Comparison of ENCODE assay signal across 21 cellular contexts in the genomic region with DNA sequence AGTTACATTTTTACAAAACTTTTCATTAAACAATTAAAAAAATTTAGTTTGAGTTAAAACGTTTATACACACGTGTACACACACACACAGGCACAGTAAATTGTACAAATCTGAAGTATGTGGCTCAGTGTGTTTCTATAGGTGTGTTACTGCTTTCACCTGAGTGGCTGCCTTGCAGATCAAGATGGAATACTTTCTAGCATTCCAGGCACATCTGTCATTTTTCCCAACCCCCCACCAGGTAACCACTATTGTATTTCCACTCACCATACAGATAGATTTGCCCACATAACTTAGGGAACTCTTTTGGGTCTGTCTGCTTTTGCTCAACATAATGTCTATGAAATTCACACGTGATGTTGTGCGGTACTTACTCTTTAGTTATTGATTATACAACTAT.
DNase-seq lines count a peak whose midpoint lies in the region; ATAC-seq and TF ChIP-seq lines count a peak whose summit lies in the region.
"Had no signal": no experiment of that assay in that cellular context is flagged by ENCODE, and none has a peak within 500 bp of the region (broad histone marks: within the 10 kb centered on the region; RNA-seq: fewer than 3 reads in every experiment).

No MANE protein-coding gene starts in this region.

- dilution Hi-C loops in mammary epithelial cell (cut with HindIII; ENCODE audit: low sequenced_read_pairs): no loop called here

- peak; percentile 4; the same call in 1 of the 2 replicates for ATAC-seq in WTC11
- ATAC-seq in GM21576 (IDR thresholded peaks at IDR 0.05; ENCODE audit: unreplicated experiment): no peak
- no peak for ATAC-seq in left colon

- H3K9me3 ChIP-seq in mammary epithelial cell (replicated peaks; ENCODE audit: insufficient read depth, low read length): no peaks in the 10 kb centered on the region
- H3K9me3 ChIP-seq: MG63 had no signal

- peak overlapping the region; percentile 24 for H3K27ac ChIP-seq in mammary epithelial cell (ENCODE audit: insufficient read depth, low read depth, low read length)
- H3K27ac ChIP-seq: C4-2B had no signal

- BruUV-seq in mammary epithelial cell (replicated peaks; lab: Mats Ljungman, UMichigan): no TSS peak
- no TSS peak for BruUV-seq in MCF 10A (replicated peaks; lab: Mats Ljungman, UMichigan)

- no peak overlapping the region for H3K4me3 Mint-ChIP-seq in MCF 10A (ENCODE audit: unreplicated experiment)
- H3K4me3 Mint-ChIP-seq in WTC11: no peak overlapping the region
- H3K4me3 Mint-ChIP-seq: CD8-positive, alpha-beta memory T cell had no signal

- H2AFZ ChIP-seq in mammary epithelial cell (ENCODE audit: low read depth, low read length): no peak overlapping the region

- H3K9ac ChIP-seq in mammary epithelial cell (ENCODE audit: insufficient read depth, low read length): no peak overlapping the region

- peaks cover 4% of the 10 kb centered on the region for H3K79me2 ChIP-seq in mammary epithelial cell (ENCODE audit: insufficient read depth, low read length)

- H3K4me1 Mint-ChIP-seq in MCF 10A (ENCODE audit: insufficient read depth, unreplicated experiment): peaks cover 40% of the 10 kb centered on the region
- H3K4me1 Mint-ChIP-seq in WTC11: peaks cover 88% of the 10 kb centered on the region
- H3K4me1 Mint-ChIP-seq: CD8-positive, alpha-beta memory T cell had no signal

- DNase-seq in mammary epithelial cell (peak; percentile 26), MCF 10A (ENCODE audit: unreplicated experiment) (no peak), WTC11 (ENCODE audit: low spot score) (no peak), islet precursor cell (peak; percentile 64), left colon (no peak), NCI-H1105 (lab: John Stamatoyannopoulos, UW) (no peak), EL (no peak)
- DNase-seq: CD8-positive, alpha-beta memory T cell; GF-D8; HCEC 1CT; Kasumi-1; MG63; NCI-H1417 treated with DMSO at 0.1 percent for 48 hours; NCI-H187 treated with DMSO at 0.1 percent for 48 hours; NCI-H2107; NCI-H345; NCI-H524; OCI-M1; Right ventricle myocardium superior had no signal

- peaks cover 7% of the 10 kb centered on the region for H3K36me3 Mint-ChIP-seq in MCF 10A (ENCODE audit: insufficient read depth, unreplicated experiment)
- peaks cover 5% of the 10 kb centered on the region for H3K36me3 Mint-ChIP-seq in WTC11
- H3K36me3 Mint-ChIP-seq: CD8-positive, alpha-beta memory T cell had no signal

- 88% methylated on average over 4 of the region's 4 CpGs for WGBS in mammary epithelial cell (ENCODE audit: low coverage, missing lambda C conversion rate)

- H3K4me2 ChIP-seq in mammary epithelial cell (ENCODE audit: insufficient read depth, low read depth, low read length): peak overlapping the region; percentile 14

- peaks cover 28% of the 10 kb centered on the region for H3K4me1 ChIP-seq in mammary epithelial cell (ENCODE audit: insufficient read depth, low read length)

- in situ Hi-C loops in mammary epithelial cell (cut with MboI; ENCODE audit: low sequenced_read_pairs in 2 of 2): no loop called here

- POLR2A ChIA-PET in MCF 10A (lab: Yijun Ruan, JAX): interaction anchor here (1.1 kb wide), 1 partner anchor 14 kb away, joined by 4 read pairs; no protein-coding TSS in a partner anchor
- POLR2A ChIA-PET in WTC11 (lab: Charles Lee): interaction anchor here (1.0 kb wide), 1 partner anchor 140 kb away, joined by 4 read pairs; no protein-coding TSS in a partner anchor

- H3K27me3 Mint-ChIP-seq in MCF 10A (ENCODE audit: insufficient read depth, unreplicated experiment) (no peaks in the 10 kb centered on the region), WTC11 (ENCODE audit: low read depth) (no peaks in the 10 kb centered on the region)
- H3K27me3 Mint-ChIP-seq: CD8-positive, alpha-beta memory T cell had no signal

- H3K9me3 Mint-ChIP-seq in MCF 10A (ENCODE audit: unreplicated experiment) (no peaks in the 10 kb centered on the region), WTC11 (peaks cover 5% of the 10 kb centered on the region; the same call in 1 of the 2 replicates)

- H4K20me1 ChIP-seq in mammary epithelial cell (ENCODE audit: insufficient read depth, low read length): no peaks in the 10 kb centered on the region

- TF ChIP-seq CTCF in mammary epithelial cell (conservative IDR thresholded peaks at IDR 0.05 in 1 of 2, IDR thresholded peaks at IDR 0.05 in 1 of 2; ENCODE audit: extremely low read depth in 1 of 2, insufficient read depth in 1 of 2, low read depth in 1 of 2, low read length in 2 of 2) (no peak), MCF 10A (IDR thresholded peaks at IDR 0.05; ENCODE audit: unreplicated experiment) (no peak), WTC11 (IDR thresholded peaks at IDR 0.05) (no peak)

- CTCF ChIA-PET in mammary epithelial cell (lab: Charles Lee; ENCODE audit: low non-redundant PET) (interaction anchor here (0.6 kb wide), 1 partner anchor 234 kb away, joined by 3 read pairs; no protein-coding TSS in a partner anchor), MCF 10A (lab: Yijun Ruan, JAX) (interaction anchor here (1.2 kb wide), 1 partner anchor 485 kb away, joined by 3 read pairs; no protein-coding TSS in a partner anchor), WTC11 (lab: Charles Lee) (no interaction called here)

- H3K27me3 ChIP-seq in mammary epithelial cell (ENCODE audit: insufficient read depth, low read length): no peaks in the 10 kb centered on the region
- H3K27me3 ChIP-seq: MG63 had no signal

- no peaks in the 10 kb centered on the region for H3K36me3 ChIP-seq in mammary epithelial cell (ENCODE audit: insufficient read depth, low read length)
- H3K36me3 ChIP-seq: MG63 had no signal

- no peak overlapping the region for H3K4me3 ChIP-seq in mammary epithelial cell (replicated peaks in 1 of 3; ENCODE audit: insufficient read depth in 1 of 3, low read depth in 2 of 3, low read length in 3 of 3)
- H3K4me3 ChIP-seq: MG63 had no signal

- intact Hi-C loops in mammary epithelial cell (cut with micrococcal nuclease): loop anchor here (5.0 to 10.0 kb wide), 2 partner anchors 140 to 262 kb away; a partner anchor contains a TSS
- intact Hi-C loops in MCF 10A (cut with micrococcal nuclease): no loop called here
- intact Hi-C loops in left colon (cut with DNase I, micrococcal nuclease): no loop called here

- H3K27ac Mint-ChIP-seq in MCF 10A (ENCODE audit: low read depth, unreplicated experiment) (no peak overlapping the region), WTC11 (peak overlapping the region; percentile 98)
- H3K27ac Mint-ChIP-seq: CD8-positive, alpha-beta memory T cell had no signal

TF ChIP-seq in WTC11, 78 proteins besides CTCF, POLR2A, EP300 and RAD21:
- TF ChIP-seq, protein P1, sequence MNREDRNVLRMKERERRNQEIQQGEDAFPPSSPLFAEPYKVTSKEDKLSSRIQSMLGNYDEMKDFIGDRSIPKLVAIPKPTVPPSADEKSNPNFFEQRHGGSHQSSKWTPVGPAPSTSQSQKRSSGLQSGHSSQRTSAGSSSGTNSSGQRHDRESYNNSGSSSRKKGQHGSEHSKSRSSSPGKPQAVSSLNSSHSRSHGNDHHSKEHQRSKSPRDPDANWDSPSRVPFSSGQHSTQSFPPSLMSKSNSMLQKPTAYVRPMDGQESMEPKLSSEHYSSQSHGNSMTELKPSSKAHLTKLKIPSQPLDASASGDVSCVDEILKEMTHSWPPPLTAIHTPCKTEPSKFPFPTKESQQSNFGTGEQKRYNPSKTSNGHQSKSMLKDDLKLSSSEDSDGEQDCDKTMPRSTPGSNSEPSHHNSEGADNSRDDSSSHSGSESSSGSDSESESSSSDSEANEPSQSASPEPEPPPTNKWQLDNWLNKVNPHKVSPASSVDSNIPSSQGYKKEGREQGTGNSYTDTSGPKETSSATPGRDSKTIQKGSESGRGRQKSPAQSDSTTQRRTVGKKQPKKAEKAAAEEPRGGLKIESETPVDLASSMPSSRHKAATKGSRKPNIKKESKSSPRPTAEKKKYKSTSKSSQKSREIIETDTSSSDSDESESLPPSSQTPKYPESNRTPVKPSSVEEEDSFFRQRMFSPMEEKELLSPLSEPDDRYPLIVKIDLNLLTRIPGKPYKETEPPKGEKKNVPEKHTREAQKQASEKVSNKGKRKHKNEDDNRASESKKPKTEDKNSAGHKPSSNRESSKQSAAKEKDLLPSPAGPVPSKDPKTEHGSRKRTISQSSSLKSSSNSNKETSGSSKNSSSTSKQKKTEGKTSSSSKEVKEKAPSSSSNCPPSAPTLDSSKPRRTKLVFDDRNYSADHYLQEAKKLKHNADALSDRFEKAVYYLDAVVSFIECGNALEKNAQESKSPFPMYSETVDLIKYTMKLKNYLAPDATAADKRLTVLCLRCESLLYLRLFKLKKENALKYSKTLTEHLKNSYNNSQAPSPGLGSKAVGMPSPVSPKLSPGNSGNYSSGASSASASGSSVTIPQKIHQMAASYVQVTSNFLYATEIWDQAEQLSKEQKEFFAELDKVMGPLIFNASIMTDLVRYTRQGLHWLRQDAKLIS (CRISPR knock-in tag; IDR thresholded peaks at IDR 0.05; ENCODE audit: borderline replicate concordance): no peak
- no peak for TF ChIP-seq ZNF317 (CRISPR knock-in tag; IDR thresholded peaks at IDR 0.05; ENCODE audit: borderline replicate concordance, low read depth)

Comparison
In these comparisons a context has a peak if more than half of its experiments do, and no peak if none do; other contexts are left out.
1. DNase-seq: peak in mammary epithelial cell (single experiment) and islet precursor cell (single experiment); none in MCF 10A (single experiment), WTC11 (single experiment), left colon (0 of 2), NCI-H1105 (single experiment) and EL (single experiment).